In genomic region chr4:54683616-54684346, GRCh38 we compare ENCODE assay signal across 8 cellular contexts. TPM values are rescaled to one million over a fixed set of nuclear protein-coding genes. Genes with fewer than 3 reads are reported as not detected.
DNase-seq lines count a peak whose midpoint lies in the region; ATAC-seq and TF ChIP-seq lines count a peak whose summit lies in the region.

No MANE protein-coding gene starts in this region.

- no peak for TF ChIP-seq POLR2A in lower leg skin (IDR thresholded peaks at IDR 0.05)

- ATAC-seq in left lobe of liver (peak; percentile 24), HG02938 (IDR thresholded peaks at IDR 0.05; ENCODE audit: unreplicated experiment) (no peak)

- no peak overlapping the region for H3K4me3 Mint-ChIP-seq in Calu3 (ENCODE audit: low read depth, unreplicated experiment)
- H3K4me3 Mint-ChIP-seq in activated T-helper 2 cell treated with anti-CD3 and anti-CD28 coated beads, Interferon-gamma antibody, Interleukin-2, Interleukin-4, amounts not matched to agents 10 μg/mL and 5 μg/mL and 100 μg/mL, durations not matched to agents 14 hours and 24 hours and 36 hours (ENCODE audit: low read depth) = no peak overlapping the region

- TF ChIP-seq CTCF in Calu3 (IDR thresholded peaks at IDR 0.05; ENCODE audit: unreplicated experiment) = peak; percentile 41
- no peak for TF ChIP-seq CTCF in lower leg skin (IDR thresholded peaks at IDR 0.05)

- DNase-seq in Calu3 = peak; percentile 51
- DNase-seq in H4 (ENCODE audit: low spot score) = peak; percentile 35
- DNase-seq in OCI-M1 (lab: John Stamatoyannopoulos, UW) = peak; percentile 60
- DNase-seq in activated T-helper 2 cell treated with anti-CD3 and anti-CD28 coated beads, Interferon-gamma antibody, Interleukin-2, Interleukin-4, amounts not matched to agents 10 μg/mL and 5 μg/mL and 100 μg/mL, durations not matched to agents 14 hours and 24 hours and 36 hours (ENCODE audit: low spot score) = peak; percentile 16
- no peak for DNase-seq in left lobe of liver (ENCODE audit: low spot score)
- DNase-seq in stromal cell of bone marrow (ENCODE audit: low read depth) = peak; percentile 8
- DNase-seq in lower leg skin (ENCODE audit: low spot score in 2 of 2) = no peak

- no peaks in the 10 kb centered on the region for H3K4me1 Mint-ChIP-seq in Calu3 (ENCODE audit: low read depth, unreplicated experiment)
- peaks cover 6% of the 10 kb centered on the region for H3K4me1 Mint-ChIP-seq in activated T-helper 2 cell treated with anti-CD3 and anti-CD28 coated beads, Interferon-gamma antibody, Interleukin-2, Interleukin-4, amounts not matched to agents 10 μg/mL and 5 μg/mL and 100 μg/mL, durations not matched to agents 14 hours and 24 hours and 36 hours (ENCODE audit: low read depth)

- H3K4me3 ChIP-seq in lower leg skin (ENCODE audit: low read depth, poor library complexity, severe bottlenecking) = no peak overlapping the region

- no peaks in the 10 kb centered on the region for H3K27me3 Mint-ChIP-seq in Calu3 (ENCODE audit: unreplicated experiment)
- no peaks in the 10 kb centered on the region for H3K27me3 Mint-ChIP-seq in activated T-helper 2 cell treated with anti-CD3 and anti-CD28 coated beads, Interferon-gamma antibody, Interleukin-2, Interleukin-4, amounts not matched to agents 10 μg/mL and 5 μg/mL and 100 μg/mL, durations not matched to agents 14 hours and 24 hours and 36 hours (ENCODE audit: low read depth)

- peaks cover 8% of the 10 kb centered on the region for H3K36me3 Mint-ChIP-seq in Calu3 (ENCODE audit: insufficient read depth, unreplicated experiment)
- no peaks in the 10 kb centered on the region for H3K36me3 Mint-ChIP-seq in activated T-helper 2 cell treated with anti-CD3 and anti-CD28 coated beads, Interferon-gamma antibody, Interleukin-2, Interleukin-4, amounts not matched to agents 10 μg/mL and 5 μg/mL and 100 μg/mL, durations not matched to agents 14 hours and 24 hours and 36 hours (ENCODE audit: low read depth)

- BruUV-seq in Calu3 (replicated peaks; lab: Mats Ljungman, UMichigan) = no TSS peak

- intact Hi-C loops in Calu3 (cut with micrococcal nuclease; ENCODE audit: unreplicated experiment) (loop anchor here (2.0 kb wide), 1 partner anchor 277 kb away; no protein-coding TSS in a partner anchor), lower leg skin (cut with DNase I; ENCODE audit: low total_unique reads) (no loop called here)
- intact Hi-C loops in activated T-helper 2 cell treated with anti-CD3 and anti-CD28 coated beads, Interferon-gamma antibody, Interleukin-2, Interleukin-4, amounts not matched to agents 10 μg/mL and 5 μg/mL and 100 μg/mL, durations not matched to agents 14 hours and 24 hours and 36 hours (cut with micrococcal nuclease) = no loop called here

- no peaks in the 10 kb centered on the region for H3K9me3 Mint-ChIP-seq in Calu3 (ENCODE audit: low read depth, unreplicated experiment)
- H3K9me3 Mint-ChIP-seq in activated T-helper 2 cell treated with anti-CD3 and anti-CD28 coated beads, Interferon-gamma antibody, Interleukin-2, Interleukin-4, amounts not matched to agents 10 μg/mL and 5 μg/mL and 100 μg/mL, durations not matched to agents 14 hours and 24 hours and 36 hours = no peaks in the 10 kb centered on the region

- CTCF ChIA-PET in Calu3 (lab: Charles Lee) = interaction anchor here (1.0 kb wide), 1 partner anchor 277 kb away, joined by 3 read pairs; no protein-coding TSS in a partner anchor

- H3K27ac Mint-ChIP-seq in Calu3 (ENCODE audit: unreplicated experiment) = no peak overlapping the region
- no peak overlapping the region for H3K27ac Mint-ChIP-seq in activated T-helper 2 cell treated with anti-CD3 and anti-CD28 coated beads, Interferon-gamma antibody, Interleukin-2, Interleukin-4, amounts not matched to agents 10 μg/mL and 5 μg/mL and 100 μg/mL, durations not matched to agents 14 hours and 24 hours and 36 hours

- 66 to 76% methylated on average over 8 of the region's 8 CpGs for WGBS in lower leg skin, 2 donors

RNA-seq across cellular contexts. Expression of gene KIT, which starts 26.0 kb away (rescaled TPM):
- not detected in 2 replicates for total RNA-seq in Calu3 (2022)
- total RNA-seq in H4 (2014; rRNA removed; shearing (Covaris generic)) = 1.2 and 1.6 TPM in 2 replicates
- 0.28 and 0.55 TPM in 2 replicates for total RNA-seq in activated T-helper 2 cell treated with anti-CD3 and anti-CD28 coated beads, Interferon-gamma antibody, Interleukin-2, Interleukin-4, amounts not matched to agents 10 μg/mL and 5 μg/mL and 100 μg/mL, durations not matched to agents 14 hours and 24 hours and 36 hours
- total RNA-seq in left lobe of liver = 0.23 TPM
- 10 to 100 TPM; 26.1 to 54.7 (median 36.2) TPM for total RNA-seq in lower leg skin

Comparison
In these comparisons a context has a peak if more than half of its experiments do, and no peak if none do; other contexts are left out.
1. DNase-seq: peak in Calu3 (single experiment), H4 (single experiment), OCI-M1 (single experiment), activated T-helper 2 cell treated with anti-CD3 and anti-CD28 coated beads, Interferon-gamma antibody, Interleukin-2, Interleukin-4, amounts not matched to agents 10 μg/mL and 5 μg/mL and 100 μg/mL, durations not matched to agents 14 hours and 24 hours and 36 hours (single experiment) and stromal cell of bone marrow (single experiment); none in left lobe of liver (single experiment) and lower leg skin (0 of 2).
2. RNA of gene KIT, which starts 26.0 kb away (total RNA-seq): 26.1 to 54.7 TPM in lower leg skin; 1.2 to 1.6 TPM in H4, 0.28 to 0.55 TPM in activated T-helper 2 cell treated with anti-CD3 and anti-CD28 coated beads, Interferon-gamma antibody, Interleukin-2, Interleukin-4, amounts not matched to agents 10 μg/mL and 5 μg/mL and 100 μg/mL, durations not matched to agents 14 hours and 24 hours and 36 hours, 0.23 TPM in left lobe of liver (single experiment) and not detected in Calu3; every median in the first group is over 10 times any median in the second.